8 cellular contexts compared by ENCODE assay signal in genomic region chr11:9573775-9574555, GRCh38. TPM values are rescaled to one million over a fixed set of nuclear protein-coding genes. Genes with fewer than 3 reads are reported as not detected.
A peak's percentile ranks its signal among the peaks of the same experiment; 100 is the strongest.
DNase-seq lines count a peak whose midpoint lies in the region; ATAC-seq and TF ChIP-seq lines count a peak whose summit lies in the region.

No MANE protein-coding gene starts in this region.

- peaks cover 36% of the 10 kb centered on the region for H3K4me1 Mint-ChIP-seq in T-helper 2 cell treated with Interferon-gamma antibody and Interleukin-4, amounts not matched to agents 5 μg/mL and 100 μg/mL, for 36 hours (ENCODE audit: low read depth)

- no peak for TF ChIP-seq CTCF in esophagus muscularis mucosa (IDR thresholded peaks at IDR 0.05)
- TF ChIP-seq CTCF in neutrophil (IDR thresholded peaks at IDR 0.05) = no peak

- H3K9me3 ChIP-seq in esophagus muscularis mucosa (no peaks in the 10 kb centered on the region), neutrophil (no peaks in the 10 kb centered on the region)

- peak; percentile 29 for ATAC-seq in HG02885 (IDR thresholded peaks at IDR 0.05; ENCODE audit: poor library complexity, unreplicated experiment)

- H3K27me3 ChIP-seq in esophagus muscularis mucosa (no peaks in the 10 kb centered on the region), neutrophil (peaks cover 10% of the 10 kb centered on the region)

- no peaks in the 10 kb centered on the region for H3K9me3 Mint-ChIP-seq in T-helper 2 cell treated with Interferon-gamma antibody and Interleukin-4, amounts not matched to agents 5 μg/mL and 100 μg/mL, for 36 hours

- DNase-seq in stimulated activated CD4-positive, alpha-beta T cell treated with anti-CD3 and anti-CD28 coated beads, Interleukin-15, amount 100 ng/mL, for 24 hours = peak; percentile 43
- no peak for DNase-seq in stimulated activated CD4-positive, alpha-beta T cell treated with anti-CD3 and anti-CD28 coated beads, Interleukin-12 subunit alpha, Interleukin-12 subunit beta, amount 100 ng/mL, for 4 hours
- peak; percentile 27 for DNase-seq in T-helper 2 cell treated with Interferon-gamma antibody and Interleukin-4, amounts not matched to agents 5 μg/mL and 100 μg/mL, for 36 hours (ENCODE audit: low spot score)
- DNase-seq in esophagus muscularis mucosa (ENCODE audit: extremely low spot score) (no peak), HPDE6-E6E7 (ENCODE audit: extremely low spot score) (no peak), dedifferentiated amniotic fluid mesenchymal stem cell (ENCODE audit: extremely low spot score) (no peak)

- TF ChIP-seq EP300 in esophagus muscularis mucosa (IDR thresholded peaks at IDR 0.05) = no peak

- H3K27ac ChIP-seq in esophagus muscularis mucosa (replicated peaks in 1 of 4) (peak overlapping the region; percentile 88 to 98 (median 96)), neutrophil (peak overlapping the region; percentile 52)

- H3K27me3 Mint-ChIP-seq in T-helper 2 cell treated with Interferon-gamma antibody and Interleukin-4, amounts not matched to agents 5 μg/mL and 100 μg/mL, for 36 hours (ENCODE audit: low read depth) = no peaks in the 10 kb centered on the region

- H3K4me3 Mint-ChIP-seq in T-helper 2 cell treated with Interferon-gamma antibody and Interleukin-4, amounts not matched to agents 5 μg/mL and 100 μg/mL, for 36 hours = peak overlapping the region; percentile 81

- H3K36me3 ChIP-seq in esophagus muscularis mucosa = no peaks in the 10 kb centered on the region
- no peaks in the 10 kb centered on the region for H3K36me3 ChIP-seq in neutrophil

- TF ChIP-seq POLR2A in esophagus muscularis mucosa (IDR thresholded peaks at IDR 0.05; ENCODE audit: low read depth) = no peak

- no CpG with 5 or more reads among the region's 114 CpGs for WGBS in esophagus muscularis mucosa

- H3K4me1 ChIP-seq in esophagus muscularis mucosa = peaks cover 15 to 36% (median 34%) of the 10 kb centered on the region in 4 donors
- H3K4me1 ChIP-seq in neutrophil (ENCODE audit: control insufficient read depth in 1 of 2, insufficient read depth in 1 of 2, low read depth in 1 of 2, low read length in 1 of 2) = peaks cover 21 to 24% of the 10 kb centered on the region in 2 experiments

- peak overlapping the region; percentile 84 for H3K27ac Mint-ChIP-seq in T-helper 2 cell treated with Interferon-gamma antibody and Interleukin-4, amounts not matched to agents 5 μg/mL and 100 μg/mL, for 36 hours

- H3K4me3 ChIP-seq in esophagus muscularis mucosa (peak overlapping the region; percentile 78 to 84 (median 81)), neutrophil (ENCODE audit: low read depth in 1 of 2, low read length in 1 of 2) (peak overlapping the region; percentile 70 to 93)

- peaks cover 39% of the 10 kb centered on the region for H3K36me3 Mint-ChIP-seq in T-helper 2 cell treated with Interferon-gamma antibody and Interleukin-4, amounts not matched to agents 5 μg/mL and 100 μg/mL, for 36 hours (ENCODE audit: low read depth)

- intact Hi-C loops in esophagus muscularis mucosa (cut with DNase I) = no loop called here

RNA-seq across cellular contexts. Expression of gene WEE1, which starts 0.5 kb away (rescaled TPM):
- 10 to 100 TPM; 34.5 to 55.6 (median 41.6) TPM for total RNA-seq in esophagus muscularis mucosa

Comparison
In these comparisons a context has a peak if more than half of its experiments do, and no peak if none do; other contexts are left out.
1. DNase-seq: peak in stimulated activated CD4-positive, alpha-beta T cell treated with anti-CD3 and anti-CD28 coated beads, Interleukin-15, amount 100 ng/mL, for 24 hours (single experiment) and T-helper 2 cell treated with Interferon-gamma antibody and Interleukin-4, amounts not matched to agents 5 μg/mL and 100 μg/mL, for 36 hours (single experiment); none in stimulated activated CD4-positive, alpha-beta T cell treated with anti-CD3 and anti-CD28 coated beads, Interleukin-12 subunit alpha, Interleukin-12 subunit beta, amount 100 ng/mL, for 4 hours (single experiment), esophagus muscularis mucosa (single experiment), HPDE6-E6E7 (single experiment) and dedifferentiated amniotic fluid mesenchymal stem cell (single experiment).